In the genomic region with DNA sequence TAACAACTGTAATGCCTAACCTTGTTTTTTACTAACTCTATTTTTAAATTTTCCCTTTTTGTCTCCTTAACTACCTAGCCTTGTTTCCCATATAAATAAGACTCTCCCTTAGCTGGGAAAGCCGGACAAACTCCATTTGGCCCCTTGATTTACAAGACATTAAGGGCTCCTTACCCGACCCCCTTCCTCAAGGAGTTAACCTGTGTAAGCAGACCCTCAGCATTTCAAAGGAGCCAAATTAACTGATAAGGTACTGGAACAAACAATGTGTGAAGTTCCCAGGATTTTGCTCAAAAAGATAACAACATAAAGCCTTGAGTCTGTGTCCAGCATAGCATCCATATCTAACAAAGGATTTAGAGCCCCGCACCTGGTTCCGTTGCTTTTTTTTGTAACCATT, we compare ENCODE assay signal across 25 cellular contexts. TPM values are rescaled to one million over a fixed set of nuclear protein-coding genes. Genes with fewer than 3 reads are reported as not detected.
"Had no signal": no experiment of that assay in that cellular context is flagged by ENCODE, and none has a peak within 500 bp of the region (broad histone marks: within the 10 kb centered on the region; RNA-seq: fewer than 3 reads in every experiment).

No MANE protein-coding gene starts in this region.

- H3K27ac ChIP-seq: colonic mucosa, heart left ventricle, neutrophil, sigmoid colon, skin epidermis, thoracic aorta, transverse colon had no signal

- H3K36me3 ChIP-seq: colonic mucosa, heart left ventricle, neutrophil, sigmoid colon, thoracic aorta, transverse colon had no signal

- H3K9me3 Mint-ChIP-seq: naive B cell; nephron; stimulated activated effector memory CD8-positive, alpha-beta T cell treated with anti-CD3 and anti-CD28 coated beads, Interleukin-12 subunit alpha, Interleukin-12 subunit beta, amount 100 ng/mL, for 72 hours; stimulated activated naive CD8-positive, alpha-beta T cell treated with anti-CD3 and anti-CD28 coated beads, Interleukin-15, Interleukin-2, amounts not matched to agents 100 ng/mL and 50 ng/mL, for 24 hours had no signal

- H3K4me3 ChIP-seq: colonic mucosa, heart left ventricle, lung, sigmoid colon, skin epidermis, thoracic aorta, transverse colon had no signal

- H3K27me3 ChIP-seq: colonic mucosa, neutrophil had no signal

- H3K4me1 ChIP-seq: colonic mucosa, heart left ventricle, sigmoid colon, transverse colon had no signal

- H3K36me3 Mint-ChIP-seq: naive B cell; stimulated activated effector memory CD8-positive, alpha-beta T cell treated with anti-CD3 and anti-CD28 coated beads, Interleukin-12 subunit alpha, Interleukin-12 subunit beta, amount 100 ng/mL, for 72 hours had no signal

- ATAC-seq: esophagus mucosa; heart left ventricle; left cardiac atrium; left ventricle myocardium superior; stimulated activated effector memory CD8-positive, alpha-beta T cell treated with anti-CD3 and anti-CD28 coated beads, Interleukin-12 subunit alpha, Interleukin-12 subunit beta, amount 100 ng/mL, for 72 hours had no signal

- H3K4me1 Mint-ChIP-seq: naive B cell; nephron; stimulated activated effector memory CD8-positive, alpha-beta T cell treated with anti-CD3 and anti-CD28 coated beads, Interleukin-12 subunit alpha, Interleukin-12 subunit beta, amount 100 ng/mL, for 72 hours had no signal

- DNase-seq: caudate nucleus; colonic mucosa; effector CD4-positive, alpha-beta T cell; heart left ventricle; hippocampal formation; kidney; left cardiac atrium; left ventricle myocardium superior; mesenchymal stem cell; naive B cell; posterior cingulate gyrus; sigmoid colon; stimulated activated CD4-positive, alpha-beta T cell treated with anti-CD3 and anti-CD28 coated beads, Interleukin-2, amount 100 ng/mL, for 48 hours; stimulated activated CD8-positive, alpha-beta memory T cell treated with anti-CD3 and anti-CD28 coated beads, Interleukin-4, amount 100 ng/mL, for 48 hours; transverse colon had no signal

- H3K27ac Mint-ChIP-seq: nephron; stimulated activated effector memory CD8-positive, alpha-beta T cell treated with anti-CD3 and anti-CD28 coated beads, Interleukin-12 subunit alpha, Interleukin-12 subunit beta, amount 100 ng/mL, for 72 hours; stimulated activated naive CD8-positive, alpha-beta T cell treated with anti-CD3 and anti-CD28 coated beads, Interleukin-15, Interleukin-2, amounts not matched to agents 100 ng/mL and 50 ng/mL, for 24 hours had no signal

- H3K9me3 ChIP-seq: colonic mucosa, heart left ventricle, neutrophil, sigmoid colon, thoracic aorta, transverse colon had no signal

- H3K4me3 Mint-ChIP-seq: naive B cell; nephron; stimulated activated effector memory CD8-positive, alpha-beta T cell treated with anti-CD3 and anti-CD28 coated beads, Interleukin-12 subunit alpha, Interleukin-12 subunit beta, amount 100 ng/mL, for 72 hours; stimulated activated naive CD8-positive, alpha-beta T cell treated with anti-CD3 and anti-CD28 coated beads, Interleukin-15, Interleukin-2, amounts not matched to agents 100 ng/mL and 50 ng/mL, for 24 hours had no signal

RNA-seq across cellular contexts. Expression of a gene that starts 59.6 kb away (rescaled TPM):
- total RNA-seq: fibroblast of lung, osteocyte, sigmoid colon had no signal
